Comparison of ENCODE assay signal across 1 cellular context in the genomic region with DNA sequence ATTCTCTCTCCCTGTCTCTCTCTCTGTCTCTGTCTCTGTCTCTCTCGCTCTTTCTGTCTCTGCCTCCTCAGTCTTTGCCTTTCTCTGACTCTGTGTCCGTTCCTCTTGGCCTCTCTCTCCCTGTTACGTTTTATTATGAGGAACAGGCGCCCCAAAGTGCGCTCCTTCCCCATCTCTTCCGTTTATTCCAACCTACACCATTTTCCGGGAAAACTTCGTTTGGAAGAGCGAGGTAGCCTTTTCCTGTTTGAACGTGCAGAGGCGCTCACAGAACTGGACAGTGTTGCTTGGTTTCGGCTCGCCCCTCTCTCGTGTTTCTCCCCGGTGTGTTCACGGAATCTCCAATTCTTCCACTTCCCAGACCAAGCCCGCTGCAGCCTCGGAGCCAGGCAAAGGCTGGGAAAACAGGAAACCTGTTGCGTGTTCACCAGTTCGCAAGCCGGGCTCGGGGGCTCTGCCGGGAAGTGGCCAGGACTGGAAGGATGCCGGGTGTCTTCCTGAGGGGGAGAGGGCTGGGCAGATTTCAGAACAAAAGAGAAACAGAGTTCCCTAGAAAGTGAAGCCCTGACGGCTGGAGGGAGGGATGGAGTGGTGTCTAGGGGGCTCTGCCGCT.
TF ChIP-seq lines count a peak whose summit lies in the region.

No MANE protein-coding gene starts in this region.

TF ChIP-seq in A549, 52 proteins besides CTCF, POLR2A, EP300 and RAD21 (continued from another document):
- no peak for TF ChIP-seq ESRRA (IDR thresholded peaks at IDR 0.05; ENCODE audit: borderline replicate concordance, low read length)
- TF ChIP-seq, protein P1, sequence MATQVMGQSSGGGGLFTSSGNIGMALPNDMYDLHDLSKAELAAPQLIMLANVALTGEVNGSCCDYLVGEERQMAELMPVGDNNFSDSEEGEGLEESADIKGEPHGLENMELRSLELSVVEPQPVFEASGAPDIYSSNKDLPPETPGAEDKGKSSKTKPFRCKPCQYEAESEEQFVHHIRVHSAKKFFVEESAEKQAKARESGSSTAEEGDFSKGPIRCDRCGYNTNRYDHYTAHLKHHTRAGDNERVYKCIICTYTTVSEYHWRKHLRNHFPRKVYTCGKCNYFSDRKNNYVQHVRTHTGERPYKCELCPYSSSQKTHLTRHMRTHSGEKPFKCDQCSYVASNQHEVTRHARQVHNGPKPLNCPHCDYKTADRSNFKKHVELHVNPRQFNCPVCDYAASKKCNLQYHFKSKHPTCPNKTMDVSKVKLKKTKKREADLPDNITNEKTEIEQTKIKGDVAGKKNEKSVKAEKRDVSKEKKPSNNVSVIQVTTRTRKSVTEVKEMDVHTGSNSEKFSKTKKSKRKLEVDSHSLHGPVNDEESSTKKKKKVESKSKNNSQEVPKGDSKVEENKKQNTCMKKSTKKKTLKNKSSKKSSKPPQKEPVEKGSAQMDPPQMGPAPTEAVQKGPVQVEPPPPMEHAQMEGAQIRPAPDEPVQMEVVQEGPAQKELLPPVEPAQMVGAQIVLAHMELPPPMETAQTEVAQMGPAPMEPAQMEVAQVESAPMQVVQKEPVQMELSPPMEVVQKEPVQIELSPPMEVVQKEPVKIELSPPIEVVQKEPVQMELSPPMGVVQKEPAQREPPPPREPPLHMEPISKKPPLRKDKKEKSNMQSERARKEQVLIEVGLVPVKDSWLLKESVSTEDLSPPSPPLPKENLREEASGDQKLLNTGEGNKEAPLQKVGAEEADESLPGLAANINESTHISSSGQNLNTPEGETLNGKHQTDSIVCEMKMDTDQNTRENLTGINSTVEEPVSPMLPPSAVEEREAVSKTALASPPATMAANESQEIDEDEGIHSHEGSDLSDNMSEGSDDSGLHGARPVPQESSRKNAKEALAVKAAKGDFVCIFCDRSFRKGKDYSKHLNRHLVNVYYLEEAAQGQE (IDR thresholded peaks at IDR 0.05): no peak
- TF ChIP-seq, protein P2, sequence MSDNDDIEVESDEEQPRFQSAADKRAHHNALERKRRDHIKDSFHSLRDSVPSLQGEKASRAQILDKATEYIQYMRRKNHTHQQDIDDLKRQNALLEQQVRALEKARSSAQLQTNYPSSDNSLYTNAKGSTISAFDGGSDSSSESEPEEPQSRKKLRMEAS (IDR thresholded peaks at IDR 0.05): no peak; the same call in 1 of the 2 replicates
- no peak for TF ChIP-seq CHD2 (IDR thresholded peaks at IDR 0.05; ENCODE audit: low read length, partially characterized antibody)
- TF ChIP-seq CHD4 (IDR thresholded peaks at IDR 0.05; ENCODE audit: borderline replicate concordance): no peak
- TF ChIP-seq SMC3 (IDR thresholded peaks at IDR 0.05): no peak
- no peak for TF ChIP-seq HOXB5 (CRISPR knock-in tag; IDR thresholded peaks at IDR 0.05)
- no peak for TF ChIP-seq ZNF302 (CRISPR knock-in tag; IDR thresholded peaks at IDR 0.05)
- no peak for TF ChIP-seq EHF (CRISPR knock-in tag; IDR thresholded peaks at IDR 0.05)
- TF ChIP-seq SREBF2 (IDR thresholded peaks at IDR 0.05): no peak
- no peak for TF ChIP-seq CBX2 (IDR thresholded peaks at IDR 0.05; ENCODE audit: borderline replicate concordance, low read depth)
- no peak for TF ChIP-seq TP53 (CRISPR knock-in tag; IDR thresholded peaks at IDR 0.05)
- TF ChIP-seq MAZ (IDR thresholded peaks at IDR 0.05; ENCODE audit: borderline replicate concordance, low read depth, low read length): no peak
- no peak for TF ChIP-seq HEYL (CRISPR knock-in tag; IDR thresholded peaks at IDR 0.05)
